9 cellular contexts compared by ENCODE assay signal in genomic region chr17:77320501-77321256, GRCh38.
A peak's percentile ranks its signal among the peaks of the same experiment; 100 is the strongest.
DNase-seq lines count a peak whose midpoint lies in the region; ATAC-seq and TF ChIP-seq lines count a peak whose summit lies in the region.
"Had no signal": no experiment of that assay in that cellular context is flagged by ENCODE, and none has a peak within 500 bp of the region (broad histone marks: within the 10 kb centered on the region; RNA-seq: fewer than 3 reads in every experiment).

No MANE protein-coding gene starts in this region.

- CTCF ChIA-PET in SK-N-SH (lab: Yijun Ruan, JAX) (interaction anchor here (3.1 to 4.5 kb wide), 2 partner anchors 11 to 12 kb away, joined by 10 to 24 read pairs; no protein-coding TSS in a partner anchor), PC-3 (lab: Charles Lee) (no interaction called here)
- CTCF ChIA-PET in CD8-positive, alpha-beta T cell (lab: Charles Lee): no interaction called here

- no TSS peak for BruUV-seq in PC-3 (replicated peaks; lab: Mats Ljungman, UMichigan)

- no peaks in the 10 kb centered on the region for H3K36me3 Mint-ChIP-seq in CD8-positive, alpha-beta T cell

- POLR2A ChIA-PET in SK-N-SH (lab: Yijun Ruan, JAX) (no interaction called here), PC-3 (lab: Charles Lee; ENCODE audit: unreplicated experiment) (interaction anchor here (0.6 kb wide), 1 partner anchor 33 kb away, joined by 4 read pairs; no protein-coding TSS in a partner anchor)
- POLR2A ChIA-PET in CD8-positive, alpha-beta T cell (lab: Charles Lee): interaction anchor here (0.6 kb wide), 1 partner anchor 11 kb away, joined by 3 read pairs; no protein-coding TSS in a partner anchor

- TF ChIP-seq RAD21 in SK-N-SH (IDR thresholded peaks at IDR 0.05; ENCODE audit: low read length): no peak

- H3K79me2 ChIP-seq in SK-N-SH (ENCODE audit: insufficient read depth): peaks cover 56% of the 10 kb centered on the region
- H3K79me2 ChIP-seq in PC-3 (ENCODE audit: low read length): peaks cover 87% of the 10 kb centered on the region

- H3K9me2 ChIP-seq in SK-N-SH (no peaks in the 10 kb centered on the region), PC-3 (replicated peaks; ENCODE audit: low read length) (no peaks in the 10 kb centered on the region)

- H2AFZ ChIP-seq in SK-N-SH (ENCODE audit: low read depth) (no peak overlapping the region), PC-3 (ENCODE audit: low read length) (no peak overlapping the region)

- no peaks in the 10 kb centered on the region for H3K27me3 ChIP-seq in SK-N-SH (ENCODE audit: insufficient read depth)
- no peaks in the 10 kb centered on the region for H3K27me3 ChIP-seq in PC-3 (ENCODE audit: low read length)
- no peaks in the 10 kb centered on the region for H3K27me3 ChIP-seq in rectal smooth muscle tissue (ENCODE audit: control insufficient read depth, insufficient read depth, low read length)
- H3K27me3 ChIP-seq in CD8-positive, alpha-beta T cell (ENCODE audit: insufficient read depth, low read length): no peaks in the 10 kb centered on the region

- TF ChIP-seq POLR2A in erythroblast (IDR thresholded peaks at IDR 0.05; ENCODE audit: low read length): no peak

- H3K9me3 ChIP-seq in SK-N-SH (no peaks in the 10 kb centered on the region), PC-3 (ENCODE audit: low read length) (no peaks in the 10 kb centered on the region)
- no peaks in the 10 kb centered on the region for H3K9me3 ChIP-seq in CD8-positive, alpha-beta T cell (ENCODE audit: low read length)

- intact Hi-C loops in PC-3 (cut with micrococcal nuclease): no loop called here
- intact Hi-C loops in CD8-positive, alpha-beta T cell (cut with DNase I, micrococcal nuclease): no loop called here

- DNase-seq in SK-N-SH (peak; percentile 37), PC-3 (no peak), erythroblast (lab: John Stamatoyannopoulos, UW) (peak; percentile 22 to 27)
- no peak for DNase-seq in CD8-positive, alpha-beta T cell

- peaks cover 34% of the 10 kb centered on the region for H3K4me1 Mint-ChIP-seq in CD8-positive, alpha-beta T cell (ENCODE audit: low read depth)

- TF ChIP-seq CTCF in SK-N-SH (IDR thresholded peaks at IDR 0.05) (no peak), PC-3 (conservative IDR thresholded peaks at IDR 0.05; ENCODE audit: low read depth, low read length) (no peak)
- no peak for TF ChIP-seq CTCF in CD8-positive, alpha-beta T cell (IDR thresholded peaks at IDR 0.05)

- peak overlapping the region; percentile 76 for H3K4me2 ChIP-seq in SK-N-SH
- H3K4me2 ChIP-seq in PC-3 (ENCODE audit: low read length): 0 out of 2 replicates have a peak overlapping the region, but pooled peaks have one; percentile 77

- H3K4me3 Mint-ChIP-seq in CD8-positive, alpha-beta T cell: no peak overlapping the region

- H4K20me1 ChIP-seq in SK-N-SH (ENCODE audit: insufficient read depth): no peaks in the 10 kb centered on the region
- H4K20me1 ChIP-seq in PC-3 (ENCODE audit: low read length): 0 out of 2 replicates have a peak, but pooled peaks cover under 1% of the 10 kb centered on the region

- H3K36me3 ChIP-seq in SK-N-SH (replicated peaks in 1 of 2; ENCODE audit: control insufficient read depth in 1 of 2, insufficient read depth in 2 of 2, low read length in 1 of 2) (no peaks in the 10 kb centered on the region), PC-3 (ENCODE audit: low read depth, low read length) (peaks cover 12% of the 10 kb centered on the region; the same call in 1 of the 2 replicates), rectal smooth muscle tissue (ENCODE audit: control insufficient read depth, insufficient read depth, low read length) (no peaks in the 10 kb centered on the region)
- no peaks in the 10 kb centered on the region for H3K36me3 ChIP-seq in CD8-positive, alpha-beta T cell (ENCODE audit: insufficient read depth, low read length)

- no peaks in the 10 kb centered on the region for H3K27me3 Mint-ChIP-seq in CD8-positive, alpha-beta T cell (ENCODE audit: low read depth)

- peaks cover 54% of the 10 kb centered on the region for H3F3A ChIP-seq in SK-N-SH (replicated peaks; ENCODE audit: insufficient read depth)
- peaks cover 25% of the 10 kb centered on the region for H3F3A ChIP-seq in PC-3 (ENCODE audit: low read length, unreplicated experiment)

- no peak for ATAC-seq in SK-N-SH treated with all-trans-retinoic acid at 6 μM for 48 hours
- no peak for ATAC-seq in PC-3
- ATAC-seq in HG03520 (IDR thresholded peaks at IDR 0.05; ENCODE audit: unreplicated experiment): no peak
- no peak for ATAC-seq in GM21619 (IDR thresholded peaks at IDR 0.05; ENCODE audit: unreplicated experiment)
- no peak for ATAC-seq in CD8-positive, alpha-beta T cell

- no peak for TF ChIP-seq EP300 in SK-N-SH (IDR thresholded peaks at IDR 0.05; ENCODE audit: borderline replicate concordance in 1 of 2, low read depth in 1 of 2, low read length in 1 of 2)

- H3K9me3 Mint-ChIP-seq in CD8-positive, alpha-beta T cell: no peaks in the 10 kb centered on the region

- H3K9ac ChIP-seq in SK-N-SH: peak overlapping the region; percentile 62
- no peak overlapping the region for H3K9ac ChIP-seq in PC-3 (ENCODE audit: low read length)
- H3K9ac ChIP-seq in rectal smooth muscle tissue (ENCODE audit: low read length): peak overlapping the region; percentile 5

- no peak overlapping the region for H3K27ac Mint-ChIP-seq in CD8-positive, alpha-beta T cell

- H3K4me1 ChIP-seq in SK-N-SH (ENCODE audit: control insufficient read depth in 1 of 2, insufficient read depth in 2 of 2, low read depth in 1 of 2, low read length in 1 of 2) (peaks cover 68 to 77% of the 10 kb centered on the region in 2 experiments), PC-3 (ENCODE audit: insufficient read depth, low read length) (peaks cover 71% of the 10 kb centered on the region), rectal smooth muscle tissue (ENCODE audit: control insufficient read depth, insufficient read depth, low read length) (peaks cover 46% of the 10 kb centered on the region)
- peaks cover 47% of the 10 kb centered on the region for H3K4me1 ChIP-seq in CD8-positive, alpha-beta T cell (ENCODE audit: insufficient read depth, low read length)

- peak overlapping the region; percentile 12 to 53; a peak in 3 of 4 replicates for H3K4me3 ChIP-seq in SK-N-SH (ENCODE audit: low read depth in 2 of 2, low read length in 1 of 2)
- H3K4me3 ChIP-seq in PC-3 (ENCODE audit: low read length): no peak overlapping the region
- H3K4me3 ChIP-seq in rectal smooth muscle tissue (ENCODE audit: low read length): peak overlapping the region; percentile 73
- H3K4me3 ChIP-seq in CD8-positive, alpha-beta T cell (ENCODE audit: low read depth, low read length): no peak overlapping the region

- peak overlapping the region; percentile 48 to 81 for H3K27ac ChIP-seq in SK-N-SH (ENCODE audit: low read depth in 2 of 2, low read length in 1 of 2)
- H3K27ac ChIP-seq in PC-3 (ENCODE audit: low read length): peak overlapping the region; percentile 87; the same call in 1 of the 2 replicates
- H3K27ac ChIP-seq in rectal smooth muscle tissue (ENCODE audit: low read depth, low read length): peak overlapping the region; percentile 96
- H3K27ac ChIP-seq in CD8-positive, alpha-beta T cell (ENCODE audit: low read depth, low read length): no peak overlapping the region
- H3K27ac ChIP-seq: 22Rv1 had no signal

- 84% methylated on average over 26 of the region's 29 CpGs for WGBS in SK-N-SH (ENCODE audit: low lambda C conversion rate)

TF ChIP-seq in SK-N-SH, 30 proteins besides CTCF, POLR2A, EP300 and RAD21 (continues in another document):
- TF ChIP-seq NRF1 (IDR thresholded peaks at IDR 0.05; ENCODE audit: low read depth, low read length): no peak
- no peak for TF ChIP-seq ZBTB33 (IDR thresholded peaks at IDR 0.05; ENCODE audit: borderline replicate concordance, low read depth)

TF ChIP-seq in SK-N-SH treated with all-trans-retinoic acid at 6 μM for 48 hours, 23 proteins besides CTCF, POLR2A, EP300 and RAD21 (continues in another document):
- TF ChIP-seq TSHZ2 (CRISPR knock-in tag; IDR thresholded peaks at IDR 0.05) (no peak), ZFP30 (CRISPR knock-in tag; IDR thresholded peaks at IDR 0.05) (no peak), ESRRG (CRISPR knock-in tag; IDR thresholded peaks at IDR 0.05) (no peak), CREB5 (CRISPR knock-in tag; IDR thresholded peaks at IDR 0.05; ENCODE audit: low read depth) (no peak), ARNTL (CRISPR knock-in tag; IDR thresholded peaks at IDR 0.05; ENCODE audit: borderline replicate concordance, low read depth) (no peak), OSR1 (CRISPR knock-in tag; IDR thresholded peaks at IDR 0.05) (no peak), TOX (CRISPR knock-in tag; IDR thresholded peaks at IDR 0.05; ENCODE audit: borderline replicate concordance) (no peak)

Comparison
In these comparisons a context has a peak if more than half of its experiments do, and no peak if none do; other contexts are left out.
1. DNase-seq: peak in SK-N-SH (single experiment) and erythroblast (2 of 2); none in PC-3 (single experiment) and CD8-positive, alpha-beta T cell (0 of 7).
2. H3K4me3 ChIP-seq: peak in SK-N-SH (2 of 2) and rectal smooth muscle tissue (single experiment); none in PC-3 (single experiment) and CD8-positive, alpha-beta T cell (single experiment).